In genomic region chr3:138935864-138936762, GRCh38 we compare ENCODE assay signal across 1 cellular context.
TF ChIP-seq lines count a peak whose summit lies in the region.

No MANE protein-coding gene starts in this region.

TF ChIP-seq in K562, 482 proteins besides CTCF, POLR2A, EP300 and RAD21 (continued from another document and continues in another):
- TF ChIP-seq YY1 (IDR thresholded peaks at IDR 0.05; ENCODE audit: borderline replicate concordance in 1 of 3, control insufficient read depth in 1 of 3, extremely low read depth in 1 of 3, insufficient read depth in 3 of 3, insufficient read length in 1 of 3, insufficient replicate concordance in 2 of 3, low read depth in 1 of 3, low read length in 2 of 3) (peak in 1 of 3 experiments; percentile 31), ZNF184 (CRISPR knock-in tag; IDR thresholded peaks at IDR 0.05) (no peak), MLX (CRISPR knock-in tag; conservative IDR thresholded peaks at IDR 0.05) (no peak), CHD4 (IDR thresholded peaks at IDR 0.05; ENCODE audit: insufficient read depth, insufficient replicate concordance, low read depth, low read length, poor library complexity, severe bottlenecking) (peak; percentile 70), E2F3 (CRISPR knock-in tag; IDR thresholded peaks at IDR 0.05) (no peak), ZNF695 (CRISPR knock-in tag; IDR thresholded peaks at IDR 0.05) (no peak), FOXA3 (CRISPR knock-in tag; conservative IDR thresholded peaks at IDR 0.05 in 1 of 2, IDR thresholded peaks at IDR 0.05 in 1 of 2) (no peak; a peak in 1 of 4 replicates), RBM22 (IDR thresholded peaks at IDR 0.05; ENCODE audit: low read depth, low read length, poor library complexity, severe bottlenecking) (peak; percentile 55), YBX1 (IDR thresholded peaks at IDR 0.05) (no peak), ZNF778 (CRISPR knock-in tag; IDR thresholded peaks at IDR 0.05) (no peak), RNF219 (CRISPR knock-in tag; IDR thresholded peaks at IDR 0.05) (no peak), KAT7 (CRISPR knock-in tag; IDR thresholded peaks at IDR 0.05; ENCODE audit: borderline replicate concordance) (no peak), POLR2G (IDR thresholded peaks at IDR 0.05; ENCODE audit: low read depth, low read length) (peak; percentile 84), HNRNPH1 (optimal IDR thresholded peaks at IDR 0.05; ENCODE audit: low read depth, low read length) (no peak), ARID3B (CRISPR knock-in tag; IDR thresholded peaks at IDR 0.05; ENCODE audit: borderline replicate concordance) (no peak), LCOR (CRISPR knock-in tag; IDR thresholded peaks at IDR 0.05) (no peak; the same call in 1 of the 2 replicates), VEZF1 (CRISPR knock-in tag; IDR thresholded peaks at IDR 0.05) (peak; percentile 19; the same call in 1 of the 2 replicates), ZNF121 (CRISPR knock-in tag; conservative IDR thresholded peaks at IDR 0.05) (no peak), CTCFL (IDR thresholded peaks at IDR 0.05; ENCODE audit: borderline replicate concordance, insufficient read depth, low read depth, low read length, poor library complexity, severe bottlenecking) (peak; percentile 6), RBM34 (IDR thresholded peaks at IDR 0.05; ENCODE audit: borderline replicate concordance, insufficient read depth, low read length) (no peak), ZMIZ1 (IDR thresholded peaks at IDR 0.05; ENCODE audit: low read depth in 2 of 2, low read length in 2 of 2) (no peak), DIDO1 (tag; IDR thresholded peaks at IDR 0.05; ENCODE audit: low read depth) (no peak), HLTF (IDR thresholded peaks at IDR 0.05) (0 out of 2 replicates have a peak, but pooled peaks have one; percentile 18), PTBP1 (IDR thresholded peaks at IDR 0.05; ENCODE audit: low read depth, low read length) (no peak), ZBTB7A (IDR thresholded peaks at IDR 0.05; ENCODE audit: borderline replicate concordance, control insufficient read depth, low read depth, low read length) (peak; percentile 86; the same call in 1 of the 2 replicates), HMG20A (CRISPR knock-in tag; conservative IDR thresholded peaks at IDR 0.05) (no peak), MTA1 (IDR thresholded peaks at IDR 0.05; ENCODE audit: borderline replicate concordance) (no peak), SIX5 (IDR thresholded peaks at IDR 0.05; ENCODE audit: borderline replicate concordance in 1 of 2, insufficient read depth in 1 of 2, low read depth in 1 of 2, low read length in 2 of 2) (no peak), BRF1 (IDR thresholded peaks at IDR 0.05; ENCODE audit: borderline replicate concordance, extremely low read depth, insufficient read length) (no peak), E2F8 (IDR thresholded peaks at IDR 0.05; ENCODE audit: low read depth, partially characterized antibody) (no peak), HMG20B (CRISPR knock-in tag; IDR thresholded peaks at IDR 0.05) (no peak), ILF3 (IDR thresholded peaks at IDR 0.05; ENCODE audit: borderline replicate concordance) (no peak), ZNF12 (CRISPR knock-in tag; IDR thresholded peaks at IDR 0.05) (no peak), GTF2E2 (tag; IDR thresholded peaks at IDR 0.05) (no peak)
- TF ChIP-seq, protein P1, sequence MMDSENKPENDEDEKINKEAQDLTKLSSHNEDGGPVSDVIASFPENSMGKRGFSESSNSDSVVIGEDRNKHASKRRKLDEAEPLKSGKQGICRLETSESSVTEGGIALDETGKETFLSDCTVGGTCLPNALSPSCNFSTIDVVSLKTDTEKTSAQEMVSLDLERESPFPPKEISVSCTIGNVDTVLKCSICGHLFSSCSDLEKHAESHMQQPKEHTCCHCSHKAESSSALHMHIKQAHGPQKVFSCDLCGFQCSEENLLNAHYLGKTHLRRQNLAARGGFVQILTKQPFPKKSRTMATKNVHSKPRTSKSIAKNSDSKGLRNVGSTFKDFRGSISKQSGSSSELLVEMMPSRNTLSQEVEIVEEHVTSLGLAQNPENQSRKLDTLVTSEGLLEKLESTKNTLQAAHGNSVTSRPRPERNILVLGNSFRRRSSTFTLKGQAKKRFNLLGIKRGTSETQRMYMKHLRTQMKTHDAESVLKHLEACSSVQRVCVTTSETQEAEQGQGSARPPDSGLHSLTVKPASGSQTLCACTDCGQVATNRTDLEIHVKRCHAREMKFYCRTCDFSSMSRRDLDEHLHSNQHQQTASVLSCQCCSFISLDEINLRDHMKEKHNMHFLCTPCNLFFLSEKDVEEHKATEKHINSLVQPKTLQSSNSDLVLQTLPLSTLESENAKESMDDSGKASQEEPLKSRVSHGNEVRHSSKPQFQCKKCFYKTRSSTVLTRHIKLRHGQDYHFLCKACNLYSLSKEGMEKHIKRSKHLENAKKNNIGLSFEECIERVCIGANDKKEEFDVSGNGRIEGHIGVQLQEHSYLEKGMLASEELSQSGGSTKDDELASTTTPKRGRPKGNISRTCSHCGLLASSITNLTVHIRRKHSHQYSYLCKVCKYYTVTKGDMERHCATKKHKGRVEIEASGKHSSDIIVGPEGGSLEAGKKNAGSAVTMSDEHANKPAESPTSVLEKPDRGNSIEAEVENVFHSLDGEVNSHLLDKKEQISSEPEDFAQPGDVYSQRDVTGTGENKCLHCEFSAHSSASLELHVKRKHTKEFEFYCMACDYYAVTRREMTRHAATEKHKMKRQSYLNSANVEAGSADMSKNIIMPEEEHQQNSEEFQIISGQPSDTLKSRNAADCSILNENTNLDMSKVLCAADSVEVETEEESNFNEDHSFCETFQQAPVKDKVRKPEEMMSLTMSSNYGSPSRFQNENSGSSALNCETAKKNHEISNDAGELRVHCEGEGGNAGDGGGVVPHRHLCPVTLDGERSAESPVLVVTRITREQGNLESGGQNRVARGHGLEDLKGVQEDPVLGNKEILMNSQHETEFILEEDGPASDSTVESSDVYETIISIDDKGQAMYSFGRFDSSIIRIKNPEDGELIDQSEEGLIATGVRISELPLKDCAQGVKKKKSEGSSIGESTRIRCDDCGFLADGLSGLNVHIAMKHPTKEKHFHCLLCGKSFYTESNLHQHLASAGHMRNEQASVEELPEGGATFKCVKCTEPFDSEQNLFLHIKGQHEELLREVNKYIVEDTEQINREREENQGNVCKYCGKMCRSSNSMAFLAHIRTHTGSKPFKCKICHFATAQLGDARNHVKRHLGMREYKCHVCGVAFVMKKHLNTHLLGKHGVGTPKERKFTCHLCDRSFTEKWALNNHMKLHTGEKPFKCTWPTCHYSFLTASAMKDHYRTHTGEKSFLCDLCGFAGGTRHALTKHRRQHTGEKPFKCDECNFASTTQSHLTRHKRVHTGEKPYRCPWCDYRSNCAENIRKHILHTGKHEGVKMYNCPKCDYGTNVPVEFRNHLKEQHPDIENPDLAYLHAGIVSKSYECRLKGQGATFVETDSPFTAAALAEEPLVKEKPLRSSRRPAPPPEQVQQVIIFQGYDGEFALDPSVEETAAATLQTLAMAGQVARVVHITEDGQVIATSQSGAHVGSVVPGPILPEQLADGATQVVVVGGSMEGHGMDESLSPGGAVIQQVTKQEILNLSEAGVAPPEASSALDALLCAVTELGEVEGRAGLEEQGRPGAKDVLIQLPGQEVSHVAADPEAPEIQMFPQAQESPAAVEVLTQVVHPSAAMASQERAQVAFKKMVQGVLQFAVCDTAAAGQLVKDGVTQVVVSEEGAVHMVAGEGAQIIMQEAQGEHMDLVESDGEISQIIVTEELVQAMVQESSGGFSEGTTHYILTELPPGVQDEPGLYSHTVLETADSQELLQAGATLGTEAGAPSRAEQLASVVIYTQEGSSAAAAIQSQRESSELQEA (IDR thresholded peaks at IDR 0.05; ENCODE audit: low read depth) = no peak
